Comparison of ENCODE assay signal across 33 cellular contexts in the genomic region with DNA sequence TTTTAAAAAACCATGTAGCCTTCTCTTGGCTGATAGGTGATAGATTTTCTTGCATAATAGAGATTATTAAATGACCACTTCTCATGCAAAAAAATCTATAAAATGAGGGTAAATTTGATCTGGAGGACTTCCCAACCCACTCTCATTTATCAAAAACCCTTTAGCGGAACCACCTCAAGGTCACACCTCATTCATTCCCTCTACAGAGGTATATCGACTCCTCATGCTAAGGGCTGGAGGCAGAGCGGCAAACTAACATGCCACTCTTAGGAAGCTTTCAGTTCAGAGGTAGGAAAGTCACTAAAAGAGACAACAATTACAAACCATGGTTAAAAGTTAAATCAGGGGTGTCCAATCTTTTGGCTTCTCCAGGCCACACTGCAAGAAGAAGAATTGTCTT.
"Had no signal": no experiment of that assay in that cellular context is flagged by ENCODE, and none has a peak within 500 bp of the region (broad histone marks: within the 10 kb centered on the region; RNA-seq: fewer than 3 reads in every experiment).

No MANE protein-coding gene starts in this region.

- H3K9me3 ChIP-seq: ascending aorta had no signal

- H3K4me1 Mint-ChIP-seq: activated B cell treated with CpG ODN at 0.5 μM for 24 hours; activated CD4-positive, alpha-beta memory T cell treated with anti-CD3 and anti-CD28 coated beads, Interleukin-2, amount 10 ng/mL, durations not matched to agents 7 days and 5 days; activated CD4-positive, alpha-beta T cell treated with anti-CD3 and anti-CD28 coated beads, Interleukin-2, amount 10 ng/mL, durations not matched to agents 24 days and 14 days; activated CD8-positive, alpha-beta memory T cell treated with anti-CD3 and anti-CD28 coated beads, Interleukin-2, amount 10 ng/mL, durations not matched to agents 7 days and 5 days; activated naive CD4-positive, alpha-beta T cell treated with anti-CD3 and anti-CD28 coated beads, Interleukin-2, amount 10 ng/mL, durations not matched to agents 7 days and 5 days; activated naive CD4-positive, alpha-beta T cell treated with anti-CD3 and anti-CD28 coated beads, Interleukin-2, amount 50 U/mL, for 24 hours; activated naive CD8-positive, alpha-beta T cell treated with anti-CD3 and anti-CD28 coated beads, Interleukin-2, amount 10 ng/mL, durations not matched to agents 7 days and 5 days; activated naive CD8-positive, alpha-beta T cell treated with anti-CD3 and anti-CD28 coated beads, Interleukin-2, amount 50 U/mL, for 24 hours; brain; central memory CD8-positive, alpha-beta T cell; T-helper 17 cell had no signal

- H3K4me3 Mint-ChIP-seq: activated B cell treated with CpG ODN at 0.5 μM for 24 hours; activated CD4-positive, alpha-beta memory T cell treated with anti-CD3 and anti-CD28 coated beads, Interleukin-2, amount 10 ng/mL, durations not matched to agents 7 days and 5 days; activated CD4-positive, alpha-beta T cell treated with anti-CD3 and anti-CD28 coated beads, Interleukin-2, amount 10 ng/mL, durations not matched to agents 24 days and 14 days; activated CD8-positive, alpha-beta memory T cell treated with anti-CD3 and anti-CD28 coated beads, Interleukin-2, amount 10 ng/mL, durations not matched to agents 7 days and 5 days; activated CD8-positive, alpha-beta T cell treated with anti-CD3 and anti-CD28 coated beads, Interleukin-2, amount 10 ng/mL, durations not matched to agents 7 days and 5 days; activated naive CD4-positive, alpha-beta T cell treated with anti-CD3 and anti-CD28 coated beads, Interleukin-2, amount 10 ng/mL, durations not matched to agents 7 days and 5 days; activated naive CD4-positive, alpha-beta T cell treated with anti-CD3 and anti-CD28 coated beads, Interleukin-2, amount 50 U/mL, for 24 hours; activated naive CD8-positive, alpha-beta T cell; activated naive CD8-positive, alpha-beta T cell treated with anti-CD3 and anti-CD28 coated beads, Interleukin-2, amount 10 ng/mL, durations not matched to agents 7 days and 5 days; activated naive CD8-positive, alpha-beta T cell treated with anti-CD3 and anti-CD28 coated beads, Interleukin-2, amount 50 U/mL, for 24 hours; activated T-cell treated with anti-CD3 and anti-CD28 coated beads, Interleukin-2, amount 50 U/mL, for 24 hours; brain; central memory CD8-positive, alpha-beta T cell; T-helper 17 cell; T-helper 2 cell treated with Interferon-gamma antibody and Interleukin-4, amounts not matched to agents 5 μg/mL and 100 μg/mL, for 36 hours had no signal

- H3K27ac ChIP-seq: ascending aorta, cardiac muscle cell, VCaP had no signal

- H3K36me3 ChIP-seq: ascending aorta, cardiac muscle cell had no signal

- H3K27ac Mint-ChIP-seq: activated B cell treated with CpG ODN at 0.5 μM for 24 hours; activated CD4-positive, alpha-beta memory T cell treated with anti-CD3 and anti-CD28 coated beads, Interleukin-2, amount 10 ng/mL, durations not matched to agents 7 days and 5 days; activated CD4-positive, alpha-beta T cell treated with anti-CD3 and anti-CD28 coated beads, Interleukin-2, amount 10 ng/mL, durations not matched to agents 24 days and 14 days; activated CD8-positive, alpha-beta memory T cell treated with anti-CD3 and anti-CD28 coated beads, Interleukin-2, amount 10 ng/mL, durations not matched to agents 7 days and 5 days; activated CD8-positive, alpha-beta T cell treated with anti-CD3 and anti-CD28 coated beads, Interleukin-2, amount 10 ng/mL, durations not matched to agents 7 days and 5 days; activated naive CD4-positive, alpha-beta T cell treated with anti-CD3 and anti-CD28 coated beads, Interleukin-2, amount 10 ng/mL, durations not matched to agents 7 days and 5 days; activated naive CD4-positive, alpha-beta T cell treated with anti-CD3 and anti-CD28 coated beads, Interleukin-2, amount 50 U/mL, for 24 hours; activated naive CD8-positive, alpha-beta T cell; activated naive CD8-positive, alpha-beta T cell treated with anti-CD3 and anti-CD28 coated beads, Interleukin-2, amount 10 ng/mL, durations not matched to agents 7 days and 5 days; activated naive CD8-positive, alpha-beta T cell treated with anti-CD3 and anti-CD28 coated beads, Interleukin-2, amount 50 U/mL, for 24 hours; activated T-cell treated with anti-CD3 and anti-CD28 coated beads, Interleukin-2, amount 50 U/mL, for 24 hours; activated T-helper 2 cell treated with anti-CD3 and anti-CD28 coated beads, Interferon-gamma antibody, Interleukin-2, Interleukin-4, amounts not matched to agents 10 μg/mL and 5 μg/mL and 100 μg/mL, durations not matched to agents 14 hours and 24 hours and 36 hours; brain; T-helper 17 cell; T-helper 2 cell treated with Interferon-gamma antibody and Interleukin-4, amounts not matched to agents 5 μg/mL and 100 μg/mL, for 36 hours had no signal

- H3K27me3 Mint-ChIP-seq: activated B cell treated with CpG ODN at 0.5 μM for 24 hours; activated CD4-positive, alpha-beta memory T cell treated with anti-CD3 and anti-CD28 coated beads, Interleukin-2, amount 10 ng/mL, durations not matched to agents 7 days and 5 days; activated CD4-positive, alpha-beta T cell treated with anti-CD3 and anti-CD28 coated beads, Interleukin-2, amount 10 ng/mL, durations not matched to agents 24 days and 14 days; activated CD8-positive, alpha-beta memory T cell treated with anti-CD3 and anti-CD28 coated beads, Interleukin-2, amount 10 ng/mL, durations not matched to agents 7 days and 5 days; activated naive CD4-positive, alpha-beta T cell treated with anti-CD3 and anti-CD28 coated beads, Interleukin-2, amount 10 ng/mL, durations not matched to agents 7 days and 5 days; activated naive CD8-positive, alpha-beta T cell treated with anti-CD3 and anti-CD28 coated beads, Interleukin-2, amount 10 ng/mL, durations not matched to agents 7 days and 5 days; activated naive CD8-positive, alpha-beta T cell treated with anti-CD3 and anti-CD28 coated beads, Interleukin-2, amount 50 U/mL, for 24 hours; activated T-cell treated with anti-CD3 and anti-CD28 coated beads, Interleukin-2, amount 50 U/mL, for 24 hours; brain; central memory CD8-positive, alpha-beta T cell had no signal

- H3K36me3 Mint-ChIP-seq: activated CD8-positive, alpha-beta memory T cell treated with anti-CD3 and anti-CD28 coated beads, Interleukin-2, amount 10 ng/mL, durations not matched to agents 7 days and 5 days; activated naive CD4-positive, alpha-beta T cell treated with anti-CD3 and anti-CD28 coated beads, Interleukin-2, amount 10 ng/mL, durations not matched to agents 7 days and 5 days; activated naive CD4-positive, alpha-beta T cell treated with anti-CD3 and anti-CD28 coated beads, Interleukin-2, amount 50 U/mL, for 24 hours; activated naive CD8-positive, alpha-beta T cell; activated naive CD8-positive, alpha-beta T cell treated with anti-CD3 and anti-CD28 coated beads, Interleukin-2, amount 10 ng/mL, durations not matched to agents 7 days and 5 days; brain had no signal

- H3K4me1 ChIP-seq: ascending aorta had no signal

- ATAC-seq: activated CD8-positive, alpha-beta memory T cell treated with anti-CD3 and anti-CD28 coated beads, Interleukin-2, amount 10 ng/mL, durations not matched to agents 7 days and 5 days; activated CD8-positive, alpha-beta T cell treated with anti-CD3 and anti-CD28 coated beads, Interleukin-2, amount 10 ng/mL, durations not matched to agents 7 days and 5 days; activated naive CD8-positive, alpha-beta T cell treated with anti-CD3 and anti-CD28 coated beads, Interleukin-2, amount 50 U/mL, for 24 hours; T-helper 17 cell had no signal

- H3K4me3 ChIP-seq: ascending aorta, cardiac muscle cell had no signal

- DNase-seq: activated B cell treated with CpG ODN at 0.5 μM for 24 hours; activated CD4-positive, alpha-beta memory T cell treated with anti-CD3 and anti-CD28 coated beads, Interleukin-2, amount 10 ng/mL, durations not matched to agents 7 days and 5 days; activated CD4-positive, alpha-beta T cell treated with anti-CD3 and anti-CD28 coated beads for 4 hours; activated CD4-positive, alpha-beta T cell treated with anti-CD3 and anti-CD28 coated beads, Interleukin-2, amount 10 ng/mL, durations not matched to agents 24 days and 14 days; activated CD4-positive, alpha-beta T cell treated with anti-CD3 and anti-CD28 coated beads, Interleukin-2, amount 50 U/mL, for 48 hours; activated CD4-positive, CD25-positive, alpha-beta regulatory T cell treated with anti-CD3 and anti-CD28 coated beads, Interleukin-2, amount 50 U/mL, for 72 hours; activated CD8-positive, alpha-beta memory T cell treated with anti-CD3 and anti-CD28 coated beads for 24 hours; activated CD8-positive, alpha-beta memory T cell treated with anti-CD3 and anti-CD28 coated beads, Interleukin-2, amount 10 ng/mL, durations not matched to agents 7 days and 5 days; activated CD8-positive, alpha-beta memory T cell treated with anti-CD3 and anti-CD28 coated beads, Interleukin-2, amount 50 U/mL, for 48 hours; activated CD8-positive, alpha-beta T cell treated with anti-CD3 and anti-CD28 coated beads, Interleukin-2, amount 10 ng/mL, durations not matched to agents 7 days and 5 days; activated effector memory CD4-positive, alpha-beta T cell treated with Interleukin-2 at 50 U/mL for 16 hours; activated gamma-delta T cell; activated naive CD4-positive, alpha-beta T cell treated with anti-CD3 and anti-CD28 coated beads, Interleukin-2, amount 10 ng/mL, durations not matched to agents 7 days and 5 days; activated naive CD4-positive, alpha-beta T cell treated with Interleukin-2 at 50 U/mL for 16 hours; activated naive CD8-positive, alpha-beta T cell treated with anti-CD3 and anti-CD28 coated beads, Interleukin-2, amount 10 ng/mL, durations not matched to agents 7 days and 5 days; activated naive CD8-positive, alpha-beta T cell treated with anti-CD3 and anti-CD28 coated beads, Interleukin-2, amount 50 U/mL, for 24 hours; activated T-cell treated with anti-CD3 and anti-CD28 coated beads, Interleukin-2, amount 50 U/mL, for 24 hours; activated T-cell treated with anti-CD3 and anti-CD28 coated beads, Interleukin-2, amount 50 U/mL, for 48 hours; amygdala; anterior cingulate cortex; caudate nucleus; cerebellar nuclear complex; T-helper 17 cell; T-helper 9 cell had no signal

- H3K27me3 ChIP-seq: ascending aorta, cardiac muscle cell had no signal

- H3K9me3 Mint-ChIP-seq: activated B cell treated with CpG ODN at 0.5 μM for 24 hours; activated CD4-positive, alpha-beta memory T cell treated with anti-CD3 and anti-CD28 coated beads, Interleukin-2, amount 10 ng/mL, durations not matched to agents 7 days and 5 days; activated CD4-positive, alpha-beta T cell treated with anti-CD3 and anti-CD28 coated beads, Interleukin-2, amount 10 ng/mL, durations not matched to agents 24 days and 14 days; activated naive CD4-positive, alpha-beta T cell treated with anti-CD3 and anti-CD28 coated beads, Interleukin-2, amount 10 ng/mL, durations not matched to agents 7 days and 5 days; activated naive CD4-positive, alpha-beta T cell treated with anti-CD3 and anti-CD28 coated beads, Interleukin-2, amount 50 U/mL, for 24 hours; activated naive CD8-positive, alpha-beta T cell treated with anti-CD3 and anti-CD28 coated beads, Interleukin-2, amount 10 ng/mL, durations not matched to agents 7 days and 5 days; activated naive CD8-positive, alpha-beta T cell treated with anti-CD3 and anti-CD28 coated beads, Interleukin-2, amount 50 U/mL, for 24 hours; activated T-cell treated with anti-CD3 and anti-CD28 coated beads, Interleukin-2, amount 50 U/mL, for 24 hours; activated T-helper 2 cell treated with anti-CD3 and anti-CD28 coated beads, Interferon-gamma antibody, Interleukin-2, Interleukin-4, amounts not matched to agents 10 μg/mL and 5 μg/mL and 100 μg/mL, durations not matched to agents 14 hours and 24 hours and 36 hours; central memory CD8-positive, alpha-beta T cell; T-helper 2 cell treated with Interferon-gamma antibody and Interleukin-4, amounts not matched to agents 5 μg/mL and 100 μg/mL, for 36 hours had no signal
